Comparison of ENCODE assay signal across 8 cellular contexts in the genomic region with DNA sequence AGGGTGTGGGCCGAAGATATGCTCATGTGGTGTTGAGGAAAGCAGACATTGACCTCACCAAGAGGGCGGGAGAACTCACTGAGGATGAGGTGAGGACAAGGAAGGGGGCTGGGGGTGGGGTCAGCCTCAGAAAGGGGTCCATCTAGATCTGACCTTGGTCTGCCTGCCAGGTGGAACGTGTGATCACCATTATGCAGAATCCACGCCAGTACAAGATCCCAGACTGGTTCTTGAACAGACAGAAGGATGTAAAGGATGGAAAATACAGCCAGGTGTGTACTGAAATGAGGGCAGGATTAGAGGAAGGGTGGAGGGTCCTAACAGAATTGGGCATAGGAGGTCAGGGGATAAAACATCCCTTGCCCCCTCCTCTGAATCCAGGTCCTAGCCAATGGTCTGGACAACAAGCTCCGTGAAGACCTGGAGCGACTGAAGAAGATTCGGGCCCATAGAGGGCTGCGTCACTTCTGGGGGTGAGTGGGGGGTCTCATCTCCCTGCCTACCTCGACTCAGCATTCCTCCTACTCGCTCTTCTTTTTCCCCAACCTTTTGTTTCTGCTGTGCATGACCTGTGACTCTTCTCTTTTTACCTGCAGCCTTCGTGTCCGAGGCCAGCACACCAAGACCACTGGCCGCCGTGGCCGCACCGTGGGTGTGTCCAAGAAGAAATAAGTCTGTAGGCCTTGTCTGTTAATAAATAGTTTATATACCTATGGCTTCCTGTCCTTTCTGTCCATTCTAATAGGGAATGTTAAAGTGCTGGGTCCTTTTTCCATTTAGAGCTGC. TPM values are rescaled to one million over a fixed set of nuclear protein-coding genes. Genes with fewer than 3 reads are reported as not detected.
DNase-seq lines count a peak whose midpoint lies in the region; ATAC-seq and TF ChIP-seq lines count a peak whose summit lies in the region.
"Not testable (repeated sequence)": the region's sequence is repeated elsewhere in the genome, so short reads cannot be mapped to it uniquely, and the experiment has no call there.

No MANE protein-coding gene starts in this region.

- not testable (repeated sequence) for TF ChIP-seq POLR2A in spleen (IDR thresholded peaks at IDR 0.05)

- ATAC-seq in naive thymus-derived CD4-positive, alpha-beta T cell = not testable (repeated sequence)

- peak overlapping the region; percentile 97 for H3K4me3 Mint-ChIP-seq in activated T-helper 1 cell treated with anti-CD3 and anti-CD28 coated beads, Interleukin-12 subunit alpha, Interleukin-12 subunit beta, Interleukin-2, Interleukin-4 antibody, amounts not matched to agents 30 ng/mL and 10 ng/mL and 1 ng/mL, durations not matched to agents 14 hours and 24 hours and 36 hours
- H3K4me3 Mint-ChIP-seq in naive thymus-derived CD4-positive, alpha-beta T cell = peak overlapping the region; percentile 82 to 99 (median 87)

- peak overlapping the region in 1 of 2 donors; percentile 85 for H3K9ac ChIP-seq in colonic mucosa (ENCODE audit: low read depth in 2 of 2, low read length in 2 of 2)

- peak overlapping the region; percentile 11 for H3K27ac ChIP-seq in AG04450 (ENCODE audit: low read depth, low read length)
- peak overlapping the region; percentile 94 for H3K27ac ChIP-seq in colonic mucosa
- H3K27ac ChIP-seq in left ventricle myocardium inferior (replicated peaks) = peak overlapping the region; percentile 97
- peak overlapping the region; percentile 87 for H3K27ac ChIP-seq in naive thymus-derived CD4-positive, alpha-beta T cell (ENCODE audit: low read depth, low read length)
- H3K27ac ChIP-seq in spleen = peak overlapping the region; percentile 94 to 99 (median 97)

- H3K4me3 ChIP-seq in AG04450 (ENCODE audit: low read depth, low read length) = peak overlapping the region; percentile 50
- peak overlapping the region; percentile 72 for H3K4me3 ChIP-seq in H7 (ENCODE audit: insufficient read depth, low read depth, low read length)
- peak overlapping the region; percentile 64 for H3K4me3 ChIP-seq in colonic mucosa
- peak overlapping the region; percentile 88 for H3K4me3 ChIP-seq in left ventricle myocardium inferior
- peak overlapping the region; percentile 67 for H3K4me3 ChIP-seq in naive thymus-derived CD4-positive, alpha-beta T cell (ENCODE audit: low read length)
- peak overlapping the region in 7 of 8 donors; percentile 74 to 87 (median 80) for H3K4me3 ChIP-seq in spleen

- TF ChIP-seq CTCF in AG04450 (IDR thresholded peaks at IDR 0.05; ENCODE audit: low read depth, low read length); colonic mucosa (IDR thresholded peaks at IDR 0.05); left ventricle myocardium inferior (IDR thresholded peaks at IDR 0.05; ENCODE audit: borderline replicate concordance); spleen (IDR thresholded peaks at IDR 0.05 in 8 of 11, conservative IDR thresholded peaks at IDR 0.05 in 3 of 11): not testable (repeated sequence)

- not testable (repeated sequence) for H3K9me3 Mint-ChIP-seq in activated T-helper 1 cell treated with anti-CD3 and anti-CD28 coated beads, Interleukin-12 subunit alpha, Interleukin-12 subunit beta, Interleukin-2, Interleukin-4 antibody, amounts not matched to agents 30 ng/mL and 10 ng/mL and 1 ng/mL, durations not matched to agents 14 hours and 24 hours and 36 hours; naive thymus-derived CD4-positive, alpha-beta T cell

- H3K36me3 ChIP-seq in H7 (replicated peaks; ENCODE audit: control insufficient read depth, insufficient read depth, low read length) = peaks cover 40% of the 10 kb centered on the region
- H3K36me3 ChIP-seq in colonic mucosa = not testable (repeated sequence)
- H3K36me3 ChIP-seq in left ventricle myocardium inferior = peaks cover 60% of the 10 kb centered on the region
- peaks cover 0 to 59% (median 5%) of the 10 kb centered on the region in 3 experiments for H3K36me3 ChIP-seq in naive thymus-derived CD4-positive, alpha-beta T cell (ENCODE audit: control insufficient read depth in 2 of 3, insufficient read depth in 3 of 3, low read length in 3 of 3)
- peaks cover 0 to 71% (median 50%) of the 10 kb centered on the region in 6 donors for H3K36me3 ChIP-seq in spleen

- not testable (repeated sequence) for H3K27me3 Mint-ChIP-seq in activated T-helper 1 cell treated with anti-CD3 and anti-CD28 coated beads, Interleukin-12 subunit alpha, Interleukin-12 subunit beta, Interleukin-2, Interleukin-4 antibody, amounts not matched to agents 30 ng/mL and 10 ng/mL and 1 ng/mL, durations not matched to agents 14 hours and 24 hours and 36 hours (ENCODE audit: insufficient read depth); naive thymus-derived CD4-positive, alpha-beta T cell

- peaks cover 51% of the 10 kb centered on the region for H3K4me1 Mint-ChIP-seq in activated T-helper 1 cell treated with anti-CD3 and anti-CD28 coated beads, Interleukin-12 subunit alpha, Interleukin-12 subunit beta, Interleukin-2, Interleukin-4 antibody, amounts not matched to agents 30 ng/mL and 10 ng/mL and 1 ng/mL, durations not matched to agents 14 hours and 24 hours and 36 hours (ENCODE audit: low read depth)
- H3K4me1 Mint-ChIP-seq in naive thymus-derived CD4-positive, alpha-beta T cell = peaks cover 38 to 86% (median 68%) of the 10 kb centered on the region in 7 donors

- peak overlapping the region; percentile 85 for H3K27ac Mint-ChIP-seq in activated T-helper 1 cell treated with anti-CD3 and anti-CD28 coated beads, Interleukin-12 subunit alpha, Interleukin-12 subunit beta, Interleukin-2, Interleukin-4 antibody, amounts not matched to agents 30 ng/mL and 10 ng/mL and 1 ng/mL, durations not matched to agents 14 hours and 24 hours and 36 hours
- peak overlapping the region; percentile 81 to 98 (median 90) for H3K27ac Mint-ChIP-seq in naive thymus-derived CD4-positive, alpha-beta T cell

- intact Hi-C loops in activated T-helper 1 cell treated with anti-CD3 and anti-CD28 coated beads, Interleukin-12 subunit alpha, Interleukin-12 subunit beta, Interleukin-2, Interleukin-4 antibody, amounts not matched to agents 30 ng/mL and 10 ng/mL and 1 ng/mL, durations not matched to agents 14 hours and 24 hours and 36 hours (cut with micrococcal nuclease) = loop anchor here (2.0 to 10.0 kb wide), 2 partner anchors 69 to 1301 kb away; a partner anchor contains a TSS
- intact Hi-C loops in colonic mucosa (cut with DNase I) = loop anchor here (2.0 kb wide), 1 partner anchor 41 kb away; a partner anchor contains a TSS
- intact Hi-C loops in left ventricle myocardium inferior (cut with micrococcal nuclease); spleen (cut with DNase I; ENCODE audit: low total_unique reads): not testable (repeated sequence)
- intact Hi-C loops in naive thymus-derived CD4-positive, alpha-beta T cell (cut with micrococcal nuclease) = loop anchor here (2.0 to 10.0 kb wide), 3 partner anchors 37 to 1081 kb away; a partner anchor contains a TSS

- POLR2A ChIA-PET in AG04450 (lab: Yijun Ruan, JAX) = interaction anchor here (1.7 to 3.2 kb wide), 5 partner anchors 13 to 305 kb away, joined by 6 to 18 read pairs (median 9); a partner anchor contains a TSS
- POLR2A ChIA-PET in naive thymus-derived CD4-positive, alpha-beta T cell (lab: Charles Lee) = interaction anchor here (0.6 to 7.7 kb wide), 10 partner anchors 11 to 632 kb away, joined by 3 to 123 read pairs (median 30); a partner anchor contains a TSS

- not testable (repeated sequence) for H3K27me3 ChIP-seq in AG04450 (ENCODE audit: control insufficient read depth, insufficient read depth, low read length); H7 (ENCODE audit: control insufficient read depth, insufficient read depth, low read length); colonic mucosa; left ventricle myocardium inferior (ENCODE audit: low read depth); naive thymus-derived CD4-positive, alpha-beta T cell (ENCODE audit: control insufficient read depth in 2 of 2, insufficient read depth in 2 of 2, low read length in 2 of 2); spleen (replicated peaks in 1 of 7)

- H3K4me1 ChIP-seq in colonic mucosa (peaks cover 38% of the 10 kb centered on the region), left ventricle myocardium inferior (peaks cover 82% of the 10 kb centered on the region), spleen (peaks cover 66 to 92% (median 86%) of the 10 kb centered on the region in 6 donors)
- peaks cover 49 to 51% of the 10 kb centered on the region in 2 donors for H3K4me1 ChIP-seq in naive thymus-derived CD4-positive, alpha-beta T cell (ENCODE audit: control insufficient read depth in 2 of 2, insufficient read depth in 2 of 2, low read length in 2 of 2)

- not testable (repeated sequence) for H3K9me3 ChIP-seq in AG04450 (ENCODE audit: control insufficient read depth, insufficient read depth, low read length); colonic mucosa; left ventricle myocardium inferior (replicated peaks); naive thymus-derived CD4-positive, alpha-beta T cell (ENCODE audit: control insufficient read depth in 2 of 3, low read length in 3 of 3); spleen

- CTCF ChIA-PET in AG04450 (lab: Charles Lee) = interaction anchor here (1.1 kb wide), 1 partner anchor 13 kb away, joined by 3 read pairs; a partner anchor contains a TSS
- CTCF ChIA-PET in naive thymus-derived CD4-positive, alpha-beta T cell (lab: Charles Lee) = interaction anchor here (1.4 to 1.8 kb wide), 3 partner anchors 11 to 86 kb away, joined by 3 to 6 read pairs (median 4); a partner anchor contains a TSS

- peaks cover 50% of the 10 kb centered on the region for H3K36me3 Mint-ChIP-seq in activated T-helper 1 cell treated with anti-CD3 and anti-CD28 coated beads, Interleukin-12 subunit alpha, Interleukin-12 subunit beta, Interleukin-2, Interleukin-4 antibody, amounts not matched to agents 30 ng/mL and 10 ng/mL and 1 ng/mL, durations not matched to agents 14 hours and 24 hours and 36 hours (ENCODE audit: low read depth)
- H3K36me3 Mint-ChIP-seq in naive thymus-derived CD4-positive, alpha-beta T cell = peaks cover 0 to 36% (median 6%) of the 10 kb centered on the region in 5 donors

- DNase-seq in AG04450 (ENCODE audit: low read depth, low spot score); activated T-helper 1 cell treated with anti-CD3 and anti-CD28 coated beads, Interleukin-12 subunit alpha, Interleukin-12 subunit beta, Interleukin-2, Interleukin-4 antibody, amounts not matched to agents 30 ng/mL and 10 ng/mL and 1 ng/mL, durations not matched to agents 14 hours and 24 hours and 36 hours (ENCODE audit: low spot score); colonic mucosa; left ventricle myocardium inferior; naive thymus-derived CD4-positive, alpha-beta T cell; spleen: not testable (repeated sequence)
- peak; percentile 49 for DNase-seq in H7

- WGBS in spleen, 5 donors = 65 to 81% (median 73%) methylated on average over 16 of the region's 16 CpGs

RNA-seq across cellular contexts. Expression of a gene that starts 0.9 kb away (rescaled TPM):
- 1.1 and 1.4 TPM in 2 replicates for polyA plus RNA-seq in AG04450 (2011; rRNA removed)
- polyA minus RNA-seq in AG04450 (2011; rRNA and poly(A)+ RNA removed) = 1.7 and 2.7 TPM in 2 replicates
- 5.6 and 8.3 TPM in 2 replicates for total RNA-seq in H7 (2014; rRNA removed; shearing (Covaris generic))
- polyA plus RNA-seq in PFSK-1 (2012; ENCODE audit: insufficient read length, low read depth) = 0.75 TPM
- 4.4 and 5.6 TPM in 2 replicates for total RNA-seq in activated T-helper 1 cell treated with anti-CD3 and anti-CD28 coated beads, Interleukin-12 subunit alpha, Interleukin-12 subunit beta, Interleukin-2, Interleukin-4 antibody, amounts not matched to agents 30 ng/mL and 10 ng/mL and 1 ng/mL, durations not matched to agents 14 hours and 24 hours and 36 hours
- 10 to 100 TPM; 22.0 to 26.4 TPM for total RNA-seq in colonic mucosa
- 7.5 TPM for total RNA-seq in left ventricle myocardium inferior
- 10 to 100 TPM; 12.9 to 48.0 (median 18.2) TPM for total RNA-seq in naive thymus-derived CD4-positive, alpha-beta T cell
- polyA plus RNA-seq in naive thymus-derived CD4-positive, alpha-beta T cell = 10 to 100 TPM; 18.9 to 27.3 TPM
- total RNA-seq in spleen = 10 to 100 TPM; 17.6 to 31.6 (median 27.1) TPM
- 10 to 100 TPM; 11.5 to 17.7 (median 13.5) TPM for polyA plus RNA-seq in spleen

RNA-seq across cellular contexts. Expression of a gene that starts 4.1 kb away (rescaled TPM):
- 5,380 and 5,823 TPM in 2 replicates for polyA plus RNA-seq in AG04450 (2011; rRNA removed)
- polyA minus RNA-seq in AG04450 (2011; rRNA and poly(A)+ RNA removed) = 1,310 and 1,466 TPM in 2 replicates
- total RNA-seq in H7 (2014; rRNA removed; shearing (Covaris generic)) = 3,561 and 4,135 TPM in 2 replicates
- polyA plus RNA-seq in PFSK-1 (2012; ENCODE audit: insufficient read length, low read depth) = 7,537 TPM
- total RNA-seq in activated T-helper 1 cell treated with anti-CD3 and anti-CD28 coated beads, Interleukin-12 subunit alpha, Interleukin-12 subunit beta, Interleukin-2, Interleukin-4 antibody, amounts not matched to agents 30 ng/mL and 10 ng/mL and 1 ng/mL, durations not matched to agents 14 hours and 24 hours and 36 hours = 2,930 and 2,946 TPM in 2 replicates
- 1,000 to 10,000 TPM; 1,996 to 2,041 TPM for total RNA-seq in colonic mucosa
- 950 TPM for total RNA-seq in left ventricle myocardium inferior
- 1,000 to 10,000 TPM; 2,454 to 4,896 (median 3,431) TPM for total RNA-seq in naive thymus-derived CD4-positive, alpha-beta T cell
- polyA plus RNA-seq in naive thymus-derived CD4-positive, alpha-beta T cell = over 10,000 TPM in 1 of 2 donors, 1,000 to 10,000 TPM in 1; 8,513 to 10,735 TPM
- total RNA-seq in spleen = 1,000 to 10,000 TPM; 1,471 to 2,906 (median 2,449) TPM
- polyA plus RNA-seq in spleen = over 10,000 TPM in 2 of 3 donors, 1,000 to 10,000 TPM in 1; 8,573 to 17,605 (median 14,270) TPM

RNA-seq across cellular contexts. Expression of a gene that starts 4.3 kb away (rescaled TPM):
- 58.0 and 60.4 TPM in 2 replicates for polyA plus RNA-seq in AG04450 (2011; rRNA removed)
- polyA minus RNA-seq in AG04450 (2011; rRNA and poly(A)+ RNA removed) = 76.2 and 85.5 TPM in 2 replicates
- 54.1 and 57.8 TPM in 2 replicates for total RNA-seq in H7 (2014; rRNA removed; shearing (Covaris generic))
- polyA plus RNA-seq in PFSK-1 (2012; ENCODE audit: insufficient read length, low read depth) = 41.8 TPM
- total RNA-seq in activated T-helper 1 cell treated with anti-CD3 and anti-CD28 coated beads, Interleukin-12 subunit alpha, Interleukin-12 subunit beta, Interleukin-2, Interleukin-4 antibody, amounts not matched to agents 30 ng/mL and 10 ng/mL and 1 ng/mL, durations not matched to agents 14 hours and 24 hours and 36 hours = 59.8 and 63.5 TPM in 2 replicates
- 10 to 100 TPM; 48.4 to 73.2 TPM for total RNA-seq in colonic mucosa
- total RNA-seq in left ventricle myocardium inferior = 35.1 TPM
- total RNA-seq in naive thymus-derived CD4-positive, alpha-beta T cell = 100 to 1,000 TPM in 2 of 5 experiments, 10 to 100 TPM in 3; 74.3 to 110 (median 90.5) TPM
- polyA plus RNA-seq in naive thymus-derived CD4-positive, alpha-beta T cell = 10 to 100 TPM; 15.5 to 26.8 TPM
- 10 to 100 TPM; 51.0 to 87.7 (median 59.1) TPM for total RNA-seq in spleen
- polyA plus RNA-seq in spleen = 10 to 100 TPM; 31.7 to 51.0 (median 48.5) TPM

RNA-seq across cellular contexts. Expression of a gene that starts 13.1 kb away (rescaled TPM):
- polyA plus RNA-seq in AG04450 (2011; rRNA removed) = 43.3 and 44.7 TPM in 2 replicates
- polyA minus RNA-seq in AG04450 (2011; rRNA and poly(A)+ RNA removed) = 70.3 and 93.7 TPM in 2 replicates
- 72.0 and 96.6 TPM in 2 replicates for total RNA-seq in H7 (2014; rRNA removed; shearing (Covaris generic))
- polyA plus RNA-seq in PFSK-1 (2012; ENCODE audit: insufficient read length, low read depth) = 173 TPM
- total RNA-seq in activated T-helper 1 cell treated with anti-CD3 and anti-CD28 coated beads, Interleukin-12 subunit alpha, Interleukin-12 subunit beta, Interleukin-2, Interleukin-4 antibody, amounts not matched to agents 30 ng/mL and 10 ng/mL and 1 ng/mL, durations not matched to agents 14 hours and 24 hours and 36 hours = 113 and 123 TPM in 2 replicates
- total RNA-seq in colonic mucosa = 10 to 100 TPM; 25.7 to 51.7 TPM
- 13.3 TPM for total RNA-seq in left ventricle myocardium inferior
- 10 to 100 TPM; 25.3 to 62.7 (median 52.7) TPM for total RNA-seq in naive thymus-derived CD4-positive, alpha-beta T cell
- 10 to 100 TPM; 55.2 to 82.9 TPM for polyA plus RNA-seq in naive thymus-derived CD4-positive, alpha-beta T cell
- 10 to 100 TPM; 30.5 to 53.1 (median 43.6) TPM for total RNA-seq in spleen
- polyA plus RNA-seq in spleen = 100 to 1,000 TPM in 1 of 3 donors, 10 to 100 TPM in 2; 52.6 to 101 (median 96.1) TPM

RNA-seq across cellular contexts. Expression of a gene that starts 13.4 kb away (rescaled TPM):
- 59.6 and 64.6 TPM in 2 replicates for polyA plus RNA-seq in AG04450 (2011; rRNA removed)
- polyA minus RNA-seq in AG04450 (2011; rRNA and poly(A)+ RNA removed) = 20.2 and 21.1 TPM in 2 replicates
- total RNA-seq in H7 (2014; rRNA removed; shearing (Covaris generic)) = 87.9 and 90.2 TPM in 2 replicates
- 94.4 TPM for polyA plus RNA-seq in PFSK-1 (2012; ENCODE audit: insufficient read length, low read depth)
- total RNA-seq in activated T-helper 1 cell treated with anti-CD3 and anti-CD28 coated beads, Interleukin-12 subunit alpha, Interleukin-12 subunit beta, Interleukin-2, Interleukin-4 antibody, amounts not matched to agents 30 ng/mL and 10 ng/mL and 1 ng/mL, durations not matched to agents 14 hours and 24 hours and 36 hours = 122 and 126 TPM in 2 replicates
- 10 to 100 TPM; 36.5 to 77.0 TPM for total RNA-seq in colonic mucosa
- 47.8 TPM for total RNA-seq in left ventricle myocardium inferior
- 10 to 100 TPM; 14.6 to 73.2 (median 35.5) TPM for total RNA-seq in naive thymus-derived CD4-positive, alpha-beta T cell
- 10 to 100 TPM; 26.5 to 36.3 TPM for polyA plus RNA-seq in naive thymus-derived CD4-positive, alpha-beta T cell
- total RNA-seq in spleen = 10 to 100 TPM; 11.3 to 35.7 (median 26.5) TPM
- polyA plus RNA-seq in spleen = 100 to 1,000 TPM; 150 to 169 (median 158) TPM

Comparison
In these comparisons a context has a peak if more than half of its experiments do, and no peak if none do; other contexts are left out.
1. H3K27ac ChIP-seq: peak in every context shown above with its lines; median percentile 97 in left ventricle myocardium inferior; 97 in spleen; 94 in colonic mucosa; 87 in naive thymus-derived CD4-positive, alpha-beta T cell; 11 in AG04450.